Comparison of ENCODE assay signal across 1 cellular context in genomic region chr16:30539000-30539964, GRCh38.
TF ChIP-seq lines count a peak whose summit lies in the region.

No MANE protein-coding gene starts in this region.

TF ChIP-seq in HEK293, 187 proteins besides CTCF, POLR2A, EP300 and RAD21:
- 0 out of 2 replicates have a peak, but pooled peaks have one; percentile 7 for TF ChIP-seq EGR2 (tag by site-specific recombination; IDR thresholded peaks at IDR 0.05; ENCODE audit: low read depth)
- no peak for TF ChIP-seq ZNF645 (tag by site-specific recombination; IDR thresholded peaks at IDR 0.05)
- peak; percentile 38; the same call in 1 of the 2 replicates for TF ChIP-seq ZNF449 (tag by site-specific recombination; IDR thresholded peaks at IDR 0.05)
- TF ChIP-seq ZIC2 (tag by site-specific recombination; IDR thresholded peaks at IDR 0.05), result no peak
TF ChIP-seq in HEK293: peak in this region for 2.
